Comparison of ENCODE assay signal across 11 cellular contexts in genomic region chr12:92340441-92341332, GRCh38.
DNase-seq lines count a peak whose midpoint lies in the region; ATAC-seq lines count a peak whose summit lies in the region.
"Had no signal": no experiment of that assay in that cellular context is flagged by ENCODE, and none has a peak within 500 bp of the region (broad histone marks: within the 10 kb centered on the region; RNA-seq: fewer than 3 reads in every experiment).

No MANE protein-coding gene starts in this region.

- peaks cover 3% of the 10 kb centered on the region for H3K36me3 Mint-ChIP-seq in central memory CD8-positive, alpha-beta T cell (ENCODE audit: insufficient read depth)
- peaks cover 8% of the 10 kb centered on the region for H3K36me3 Mint-ChIP-seq in stimulated activated memory B cell treated with anti-CD40 and anti-IgM and Interleukin-4, amounts not matched to agents 10 μg/mL and 1 μg/mL and 100 μg/mL, for 72 hours

- DNase-seq in NCI-H82 (lab: John Stamatoyannopoulos, UW) (peak; percentile 9), NCI-H82 treated with DMSO at 0.1 percent for 48 hours (lab: John Stamatoyannopoulos, UW; ENCODE audit: unreplicated experiment) (no peak), middle frontal gyrus (ENCODE audit: extremely low spot score, low spot score) (no peak), NCI-H2227 (lab: John Stamatoyannopoulos, UW; ENCODE audit: unreplicated experiment) (no peak)
- DNase-seq in central memory CD8-positive, alpha-beta T cell (ENCODE audit: low spot score in 2 of 2) = no peak
- DNase-seq: KBM-7, RPMI8226 had no signal

- H3K27me3 Mint-ChIP-seq in central memory CD8-positive, alpha-beta T cell = no peaks in the 10 kb centered on the region
- H3K27me3 Mint-ChIP-seq in stimulated activated memory B cell treated with anti-CD40 and anti-IgM and Interleukin-4, amounts not matched to agents 10 μg/mL and 1 μg/mL and 100 μg/mL, for 72 hours = no peaks in the 10 kb centered on the region

- peak overlapping the region; percentile 13 for H3K4me3 Mint-ChIP-seq in central memory CD8-positive, alpha-beta T cell
- H3K4me3 Mint-ChIP-seq in stimulated activated memory B cell treated with anti-CD40 and anti-IgM and Interleukin-4, amounts not matched to agents 10 μg/mL and 1 μg/mL and 100 μg/mL, for 72 hours = peak overlapping the region; percentile 83

- H3K27ac Mint-ChIP-seq in central memory CD8-positive, alpha-beta T cell (ENCODE audit: low read depth) = no peak overlapping the region
- peak overlapping the region; percentile 87 for H3K27ac Mint-ChIP-seq in stimulated activated memory B cell treated with anti-CD40 and anti-IgM and Interleukin-4, amounts not matched to agents 10 μg/mL and 1 μg/mL and 100 μg/mL, for 72 hours

- H3K9me3 Mint-ChIP-seq in central memory CD8-positive, alpha-beta T cell = no peaks in the 10 kb centered on the region
- peaks cover 2% of the 10 kb centered on the region for H3K9me3 Mint-ChIP-seq in stimulated activated memory B cell treated with anti-CD40 and anti-IgM and Interleukin-4, amounts not matched to agents 10 μg/mL and 1 μg/mL and 100 μg/mL, for 72 hours

- H3K4me1 Mint-ChIP-seq in central memory CD8-positive, alpha-beta T cell = no peaks in the 10 kb centered on the region
- H3K4me1 Mint-ChIP-seq in stimulated activated memory B cell treated with anti-CD40 and anti-IgM and Interleukin-4, amounts not matched to agents 10 μg/mL and 1 μg/mL and 100 μg/mL, for 72 hours = peaks cover 28% of the 10 kb centered on the region

- peak; percentile 62 for ATAC-seq in HG03139 (IDR thresholded peaks at IDR 0.05; ENCODE audit: unreplicated experiment)
- ATAC-seq in central memory CD8-positive, alpha-beta T cell (replicated peaks; ENCODE audit: extremely low read depth, poor library complexity, severe bottlenecking) = no peak
- ATAC-seq in stimulated activated memory B cell treated with anti-CD40 and anti-IgM and Interleukin-4, amounts not matched to agents 10 μg/mL and 1 μg/mL and 100 μg/mL, for 72 hours = peak; percentile 63
- ATAC-seq in HG02870 (IDR thresholded peaks at IDR 0.05; ENCODE audit: unreplicated experiment) = no peak
- ATAC-seq: gastroesophageal sphincter had no signal

Comparison
In these comparisons a context has a peak if more than half of its experiments do, and no peak if none do; other contexts are left out.
1. ATAC-seq: peak in HG03139 (single experiment) and stimulated activated memory B cell treated with anti-CD40 and anti-IgM and Interleukin-4, amounts not matched to agents 10 μg/mL and 1 μg/mL and 100 μg/mL, for 72 hours (single experiment); none in central memory CD8-positive, alpha-beta T cell (single experiment) and HG02870 (single experiment).